Comparison of ENCODE assay signal across 25 cellular contexts in the genomic region with DNA sequence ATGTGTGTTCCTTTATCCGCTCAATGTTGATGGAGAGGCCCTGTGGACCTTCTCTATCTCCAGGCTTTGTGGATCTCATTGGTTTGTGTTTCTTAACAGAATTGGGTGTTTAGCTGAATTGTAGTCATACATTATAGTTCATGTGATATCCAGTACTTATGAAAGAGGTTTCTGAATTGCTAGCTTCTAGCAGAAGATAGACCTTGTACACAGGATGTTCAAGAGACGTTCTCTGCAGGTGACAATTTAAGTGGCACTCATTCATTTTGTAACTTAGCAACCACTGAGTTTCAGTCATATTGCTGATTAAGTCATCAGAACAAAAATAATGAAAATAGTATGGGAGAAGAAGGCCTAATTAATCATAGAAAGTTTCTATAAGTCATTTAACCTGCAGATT.
A peak's percentile ranks its signal among the peaks of the same experiment; 100 is the strongest.
DNase-seq lines count a peak whose midpoint lies in the region; ATAC-seq and TF ChIP-seq lines count a peak whose summit lies in the region.
"Had no signal": no experiment of that assay in that cellular context is flagged by ENCODE, and none has a peak within 500 bp of the region (broad histone marks: within the 10 kb centered on the region; RNA-seq: fewer than 3 reads in every experiment).

No MANE protein-coding gene starts in this region.

- DNase-seq in NCI-H2107 treated with DMSO at 0.1 percent for 48 hours (lab: John Stamatoyannopoulos, UW; ENCODE audit: unreplicated experiment) (peak; percentile 54), NCI-H2107 (lab: John Stamatoyannopoulos, UW) (no peak), NCI-H128 (lab: John Stamatoyannopoulos, UW; ENCODE audit: unreplicated experiment) (peak; percentile 38), NCI-H748 (lab: John Stamatoyannopoulos, UW; ENCODE audit: unreplicated experiment) (peak; percentile 79), putamen (ENCODE audit: low spot score) (peak; percentile 47), brain microvascular endothelial cell (no peak)
- no peak for DNase-seq in stimulated activated CD4-positive, alpha-beta T cell treated with anti-CD3 and anti-CD28 coated beads, Interleukin-4, amount 100 ng/mL, for 1 hour
- DNase-seq: 8988T; activated CD4-positive, alpha-beta T cell treated with anti-CD3 and anti-CD28 coated beads for 1 hour; activated CD8-positive, alpha-beta memory T cell treated with anti-CD3 and anti-CD28 coated beads for 24 hours; activated naive CD4-positive, alpha-beta T cell; activated T-cell treated with anti-CD3 and anti-CD28 coated beads, Interleukin-2, amount 50 U/mL, for 1 hour; CD8-positive, alpha-beta memory T cell; effector CD8-positive, alpha-beta T cell; head of caudate nucleus; left colon; MG63; NCI-H1694; NCI-H226; Peyer's patch; T-cell; transverse colon had no signal

- no peak for ATAC-seq in GM18907 (IDR thresholded peaks at IDR 0.05; ENCODE audit: unreplicated experiment)
- ATAC-seq: left colon, T-cell had no signal

- in situ Hi-C loops in brain microvascular endothelial cell (cut with HindIII; ENCODE audit: low pct_ligation_motif_present, low sequenced_read_pairs) = no loop called here

- H3K36me3 ChIP-seq in brain microvascular endothelial cell (replicated peaks) = peaks cover 23% of the 10 kb centered on the region
- H3K36me3 ChIP-seq: breast epithelium, neutrophil had no signal

- no peak overlapping the region for H3K27ac ChIP-seq in brain microvascular endothelial cell
- H3K27ac ChIP-seq: breast epithelium, neutrophil, Peyer's patch, transverse colon had no signal

- TF ChIP-seq CTCF in brain microvascular endothelial cell (IDR thresholded peaks at IDR 0.05; ENCODE audit: low read depth, low read length, missing control alignments) = no peak

- H3K4me3 ChIP-seq in brain microvascular endothelial cell (ENCODE audit: low read depth, low read length) = no peak overlapping the region
- H3K4me3 ChIP-seq: breast epithelium, MG63, Peyer's patch, transverse colon had no signal

- no peaks in the 10 kb centered on the region for H3K27me3 ChIP-seq in brain microvascular endothelial cell (replicated peaks)
- H3K27me3 ChIP-seq: breast epithelium, MG63, neutrophil, Peyer's patch, transverse colon had no signal

Comparison
In these comparisons a context has a peak if more than half of its experiments do, and no peak if none do; other contexts are left out.
1. DNase-seq: peak in NCI-H2107 treated with DMSO at 0.1 percent for 48 hours (single experiment), NCI-H128 (single experiment), NCI-H748 (single experiment) and putamen (single experiment); none in NCI-H2107 (single experiment), stimulated activated CD4-positive, alpha-beta T cell treated with anti-CD3 and anti-CD28 coated beads, Interleukin-4, amount 100 ng/mL, for 1 hour (single experiment) and brain microvascular endothelial cell (single experiment).